ENCODE assay signal across 26 cellular contexts in the genomic region with DNA sequence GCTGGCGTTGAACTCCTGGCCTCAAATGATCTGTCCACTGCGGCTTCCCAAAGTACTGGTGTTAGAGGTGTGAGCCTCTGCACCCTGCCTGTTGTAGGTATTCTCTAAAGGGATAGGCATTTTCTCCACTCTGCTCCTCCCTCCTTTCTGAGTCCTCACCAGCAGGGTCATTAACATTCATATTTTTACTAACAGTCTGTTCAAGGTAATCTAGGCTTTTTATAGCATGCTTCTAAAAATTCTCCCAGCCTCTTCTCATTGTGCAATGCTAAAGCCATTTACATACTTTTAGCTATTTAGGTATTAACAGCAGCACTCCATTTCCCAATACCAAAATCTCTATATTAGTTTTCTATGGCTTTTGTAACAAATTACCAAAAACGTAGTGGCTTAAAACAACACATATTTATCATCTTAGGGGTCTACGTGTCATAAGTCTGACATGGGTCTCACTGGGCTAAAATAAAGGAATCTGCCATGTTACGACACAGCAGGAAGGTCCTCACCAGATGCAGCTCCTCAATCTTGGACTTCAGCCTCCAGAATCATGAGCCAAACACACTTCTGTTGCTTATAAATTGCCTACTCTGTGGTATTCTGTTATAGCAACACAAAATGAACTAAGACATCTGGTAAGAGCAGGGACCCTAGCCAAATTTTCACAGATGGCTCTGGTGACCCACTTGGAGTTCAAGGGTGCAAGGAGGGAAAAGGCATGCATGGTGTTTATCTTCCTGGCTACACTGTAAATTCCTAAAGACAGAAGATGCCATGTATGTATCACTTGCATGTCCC. TPM values are rescaled to one million over a fixed set of nuclear protein-coding genes. Genes with fewer than 3 reads are reported as not detected.
A peak's percentile ranks its signal among the peaks of the same experiment; 100 is the strongest.
DNase-seq lines count a peak whose midpoint lies in the region; ATAC-seq and TF ChIP-seq lines count a peak whose summit lies in the region.
"Had no signal": no experiment of that assay in that cellular context is flagged by ENCODE, and none has a peak within 500 bp of the region (broad histone marks: within the 10 kb centered on the region; RNA-seq: fewer than 3 reads in every experiment).

No MANE protein-coding gene starts in this region.

- no peak for ATAC-seq in HG02981 (IDR thresholded peaks at IDR 0.05; ENCODE audit: unreplicated experiment)
- ATAC-seq: activated CD8-positive, alpha-beta memory T cell treated with anti-CD3 and anti-CD28 coated beads, Interleukin-2, amount 10 ng/mL, durations not matched to agents 7 days and 5 days; activated naive CD4-positive, alpha-beta T cell treated with anti-CD3 and anti-CD28 coated beads, Interleukin-2, amount 50 U/mL, for 72 hours; left colon; naive thymus-derived CD8-positive, alpha-beta T cell had no signal

- CTCF ChIA-PET in AG04450 (lab: Charles Lee): interaction anchor here (2.0 kb wide), 1 partner anchor 24 kb away, joined by 12 read pairs; no protein-coding TSS in a partner anchor

- DNase-seq in AG04450 (ENCODE audit: low read depth, low spot score) (peak; percentile 27), GM04504 (ENCODE audit: low read depth) (peak; percentile 27), fibroblast of the aortic adventitia (ENCODE audit: low read depth) (peak; percentile 55), NCI-H2227 (lab: John Stamatoyannopoulos, UW; ENCODE audit: unreplicated experiment) (no peak), NCI-H146 (lab: John Stamatoyannopoulos, UW) (no peak), KBM-7 (no peak)
- DNase-seq: activated CD4-positive, alpha-beta T cell treated with anti-CD3 and anti-CD28 coated beads, Interleukin-2, amount 10 ng/mL, durations not matched to agents 24 days and 14 days; activated CD8-positive, alpha-beta memory T cell treated with anti-CD3 and anti-CD28 coated beads, Interleukin-2, amount 10 ng/mL, durations not matched to agents 7 days and 5 days; effector CD4-positive, alpha-beta T cell; H9; naive thymus-derived CD8-positive, alpha-beta T cell; NCI-H187; NCI-H82; SJCRH30; stomach had no signal

- in situ Hi-C loops in KBM-7 (cut with MboI; ENCODE audit: low pct_unique_long_range_greater_than_20kb, low sequenced_read_pairs): loop anchor here (5.0 kb wide), 1 partner anchor 78 kb away; no protein-coding TSS in a partner anchor

- no peak for TF ChIP-seq CTCF in AG04450 (IDR thresholded peaks at IDR 0.05; ENCODE audit: low read depth, low read length)
- TF ChIP-seq CTCF in VCaP (conservative IDR thresholded peaks at IDR 0.05): no peak
- TF ChIP-seq CTCF in fibroblast of the aortic adventitia (IDR thresholded peaks at IDR 0.05; ENCODE audit: insufficient read depth, low read length): no peak

- no peak overlapping the region for H3K4me3 ChIP-seq in AG04450 (ENCODE audit: low read depth, low read length)
- no peak overlapping the region for H3K4me3 ChIP-seq in fibroblast of the aortic adventitia (ENCODE audit: low read depth, low read length)
- H3K4me3 ChIP-seq: SJCRH30, stomach had no signal

- POLR2A ChIA-PET in AG04450 (lab: Yijun Ruan, JAX): interaction anchor here (0.6 to 0.8 kb wide), 3 partner anchors 24 to 503 kb away, joined by 3 to 6 read pairs (median 6); no protein-coding TSS in a partner anchor

- peaks cover 23% of the 10 kb centered on the region for H3K9me3 ChIP-seq in AG04450 (ENCODE audit: control insufficient read depth, insufficient read depth, low read length)

- peaks cover 26% of the 10 kb centered on the region for H3K27me3 ChIP-seq in AG04450 (ENCODE audit: control insufficient read depth, insufficient read depth, low read length)
- H3K27me3 ChIP-seq: SJCRH30, stomach had no signal

- H3K27ac ChIP-seq in AG04450 (ENCODE audit: low read depth, low read length) (no peak overlapping the region), VCaP (peak overlapping the region; percentile 69; the same call in 1 of the 2 replicates)
- H3K27ac ChIP-seq: SJCRH30, stomach had no signal

RNA-seq across cellular contexts. Expression of a gene that starts 2.9 kb away (rescaled TPM):
- not detected in 2 replicates for polyA plus RNA-seq in AG04450 (2011; rRNA removed)
- polyA minus RNA-seq in AG04450 (2011; rRNA and poly(A)+ RNA removed): not detected in 2 replicates
- total RNA-seq in fibroblast of the aortic adventitia (ENCODE audit: low replicate concordance): not detected in 2 replicates
- total RNA-seq: activated CD4-positive, alpha-beta T cell treated with anti-CD3 and anti-CD28 coated beads, Interleukin-2, amount 10 ng/mL, durations not matched to agents 24 days and 14 days; activated CD8-positive, alpha-beta memory T cell treated with anti-CD3 and anti-CD28 coated beads, Interleukin-2, amount 10 ng/mL, durations not matched to agents 7 days and 5 days; activated naive CD4-positive, alpha-beta T cell treated with anti-CD3 and anti-CD28 coated beads, Interleukin-2, amount 50 U/mL, for 72 hours; activated T-helper 1 cell treated with anti-CD3 and anti-CD28 coated beads, Interleukin-12 subunit alpha, Interleukin-12 subunit beta, Interleukin-2, Interleukin-4 antibody, amounts not matched to agents 30 ng/mL and 10 ng/mL and 1 ng/mL, durations not matched to agents 14 hours and 24 hours and 36 hours; cerebellum; G401; H9; left colon; naive thymus-derived CD8-positive, alpha-beta T cell; osteoblast; SJCRH30; stomach; T-helper 1 cell treated with Interleukin-12 subunit alpha and Interleukin-12 subunit beta and Interleukin-4 antibody, amounts not matched to agents 30 ng/mL and 1 ng/mL, for 36 hours had no signal
- polyA plus RNA-seq: CD14-positive monocyte, esophagus, stomach had no signal

RNA-seq across cellular contexts. Expression of a gene that starts 40.3 kb away (rescaled TPM):
- 0.20 and 0.21 TPM in 2 replicates for polyA plus RNA-seq in AG04450 (2011; rRNA removed)
- polyA minus RNA-seq in AG04450 (2011; rRNA and poly(A)+ RNA removed): 0.70 TPM in 1 of 2 replicates, not detected in the other
- 0.90 and 1.1 TPM in 2 replicates for total RNA-seq in fibroblast of the aortic adventitia (ENCODE audit: low replicate concordance)
- total RNA-seq: activated CD4-positive, alpha-beta T cell treated with anti-CD3 and anti-CD28 coated beads, Interleukin-2, amount 10 ng/mL, durations not matched to agents 24 days and 14 days; activated CD8-positive, alpha-beta memory T cell treated with anti-CD3 and anti-CD28 coated beads, Interleukin-2, amount 10 ng/mL, durations not matched to agents 7 days and 5 days; activated naive CD4-positive, alpha-beta T cell treated with anti-CD3 and anti-CD28 coated beads, Interleukin-2, amount 50 U/mL, for 72 hours; H9; SJCRH30; T-helper 1 cell treated with Interleukin-12 subunit alpha and Interleukin-12 subunit beta and Interleukin-4 antibody, amounts not matched to agents 30 ng/mL and 1 ng/mL, for 36 hours had no signal
- polyA plus RNA-seq: naive thymus-derived CD8-positive, alpha-beta T cell had no signal

Comparison
In these comparisons a context has a peak if more than half of its experiments do, and no peak if none do; other contexts are left out.
1. DNase-seq: peak in AG04450 (single experiment), GM04504 (single experiment) and fibroblast of the aortic adventitia (single experiment); none in NCI-H2227 (single experiment), NCI-H146 (single experiment) and KBM-7 (single experiment).